In the genomic region with DNA sequence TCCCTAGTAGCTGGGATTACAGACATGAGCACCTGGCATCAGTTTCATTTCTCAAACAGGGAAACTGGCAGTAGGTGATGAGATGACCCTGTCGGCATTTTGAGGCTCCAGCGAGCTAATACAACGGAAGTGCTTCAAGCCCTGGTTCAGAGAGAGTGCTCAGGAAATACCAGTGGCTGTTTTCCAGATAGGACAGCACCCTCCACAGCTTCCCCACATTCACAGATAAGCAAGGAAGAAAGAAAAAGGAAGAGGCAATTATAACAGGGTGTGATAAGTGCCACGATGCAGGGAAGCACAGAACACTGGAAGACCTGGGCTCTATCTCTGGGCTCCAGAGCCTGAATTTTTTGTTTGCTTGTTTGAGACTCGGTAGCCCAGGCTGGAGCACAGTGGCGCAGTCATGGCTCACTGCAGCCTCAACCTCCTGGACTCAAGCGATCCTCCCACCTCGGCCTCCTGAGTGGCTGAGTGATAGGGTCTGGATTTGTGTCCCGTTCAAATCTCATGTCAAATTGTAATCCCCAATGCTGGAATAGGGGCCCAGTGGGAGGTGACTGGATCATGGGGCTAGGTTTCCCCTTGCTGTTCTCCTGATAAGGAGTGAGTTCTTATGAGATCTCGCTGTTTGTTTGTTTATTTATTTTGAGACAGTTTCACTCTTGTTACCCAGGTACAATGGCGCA, we compare ENCODE assay signal across 19 cellular contexts. TPM values are rescaled to one million over a fixed set of nuclear protein-coding genes. Genes with fewer than 3 reads are reported as not detected.
A peak's percentile ranks its signal among the peaks of the same experiment; 100 is the strongest.
DNase-seq lines count a peak whose midpoint lies in the region; ATAC-seq, FAIRE-seq and TF ChIP-seq lines count a peak whose summit lies in the region.
"Had no signal": no experiment of that assay in that cellular context is flagged by ENCODE, and none has a peak within 500 bp of the region (broad histone marks: within the 10 kb centered on the region; RNA-seq: fewer than 3 reads in every experiment).

No MANE protein-coding gene starts in this region.

- H2AFZ ChIP-seq in smooth muscle cell (ENCODE audit: low read depth) = no peak overlapping the region
- H2AFZ ChIP-seq: GM23248 had no signal

- H3K36me3 ChIP-seq in smooth muscle cell (ENCODE audit: low read depth) = no peaks in the 10 kb centered on the region
- H3K36me3 ChIP-seq: ascending aorta, spleen had no signal

- H3K27ac ChIP-seq in smooth muscle cell (ENCODE audit: low read depth) = peak overlapping the region; percentile 17
- H3K27ac ChIP-seq: ascending aorta, GM23248, spleen had no signal

- H3K4me1 ChIP-seq in smooth muscle cell (ENCODE audit: low read depth) = no peaks in the 10 kb centered on the region
- H3K4me1 ChIP-seq: ascending aorta had no signal

- no peaks in the 10 kb centered on the region for H3F3A ChIP-seq in smooth muscle cell (ENCODE audit: low read depth)

- peaks cover 6% of the 10 kb centered on the region for H4K20me1 ChIP-seq in smooth muscle cell (ENCODE audit: low read depth)

- H3K4me3 ChIP-seq in cardiac fibroblast (replicated peaks in 1 of 2; ENCODE audit: low read depth in 2 of 2, low read length in 2 of 2) (no peak overlapping the region), smooth muscle cell (no peak overlapping the region)
- H3K4me3 ChIP-seq: ascending aorta, GM23248, spleen had no signal

- DNase-seq in NCI-H2171 treated with DMSO at 0.1 percent for 48 hours (lab: John Stamatoyannopoulos, UW) (peak; percentile 45), NCI-H2171 (lab: John Stamatoyannopoulos, UW) (no peak), RPMI8226 (peak; percentile 54), cardiac fibroblast (ENCODE audit: low read depth in 2 of 2) (peak; percentile 16 to 61), smooth muscle cell (lab: John Stamatoyannopoulos, UW; ENCODE audit: unreplicated experiment) (no peak), NCI-H526 (lab: John Stamatoyannopoulos, UW) (no peak), GM19239 (ENCODE audit: insufficient read length, low spot score) (no peak)
- DNase-seq: 8988T; activated CD4-positive, alpha-beta T cell treated with anti-CD3 and anti-CD28 coated beads, Interleukin-2, amount 50 U/mL, for 1 hour; activated naive CD4-positive, alpha-beta T cell treated with Interleukin-2 at 50 U/mL for 16 hours; NCI-H1930; NCI-H510A; spleen had no signal

- 66% methylated on average over 11 of the region's 11 CpGs for WGBS in smooth muscle cell (ENCODE audit: low lambda C conversion rate)

- no peak overlapping the region for H3K9ac ChIP-seq in smooth muscle cell (ENCODE audit: low read depth)
- H3K9ac ChIP-seq: GM23248 had no signal

- H3K4me2 ChIP-seq in smooth muscle cell = no peak overlapping the region

- no peak for ATAC-seq in GM21381 (IDR thresholded peaks at IDR 0.05; ENCODE audit: unreplicated experiment)

- TF ChIP-seq CTCF in cardiac fibroblast (IDR thresholded peaks at IDR 0.05; ENCODE audit: low read depth, low read length) = no peak
- TF ChIP-seq CTCF in smooth muscle cell (IDR thresholded peaks at IDR 0.05; ENCODE audit: borderline replicate concordance, insufficient read depth, poor library complexity, severe bottlenecking) = no peak

- FAIRE-seq in GM19239 (lab: Jason Lieb, UNC) = no peak
- FAIRE-seq: endometrium, GM18507 had no signal

- no peaks in the 10 kb centered on the region for H3K27me3 ChIP-seq in smooth muscle cell (ENCODE audit: low read depth)
- H3K27me3 ChIP-seq: ascending aorta, spleen had no signal

- H3K79me2 ChIP-seq in smooth muscle cell (ENCODE audit: low read depth) = no peaks in the 10 kb centered on the region

- no peaks in the 10 kb centered on the region for H3K9me3 ChIP-seq in smooth muscle cell (replicated peaks; ENCODE audit: low read depth)
- H3K9me3 ChIP-seq: ascending aorta had no signal

RNA-seq across cellular contexts. Expression of a gene that starts 43.5 kb away (rescaled TPM):
- 68.0 and 73.0 TPM in 2 replicates for total RNA-seq in smooth muscle cell
- polyA plus RNA-seq in smooth muscle cell = 127 and 149 TPM in 2 replicates

RNA-seq across cellular contexts. Expression of a gene that starts 50.9 kb away (rescaled TPM):
- total RNA-seq in smooth muscle cell = 516 and 848 TPM in 2 replicates
- polyA plus RNA-seq in smooth muscle cell = 574 and 631 TPM in 2 replicates

RNA-seq across cellular contexts. Expression of a gene that starts 57.7 kb away (rescaled TPM):
- 63.1 and 72.2 TPM in 2 replicates for total RNA-seq in smooth muscle cell
- polyA plus RNA-seq in smooth muscle cell = 111 and 119 TPM in 2 replicates
- total RNA-seq: OCI-LY7 had no signal

RNA-seq across cellular contexts. Expression of a gene that starts 59.8 kb away (rescaled TPM):
- 38.2 and 41.3 TPM in 2 replicates for total RNA-seq in smooth muscle cell
- 62.5 and 73.5 TPM in 2 replicates for polyA plus RNA-seq in smooth muscle cell

Comparison
In these comparisons a context has a peak if more than half of its experiments do, and no peak if none do; other contexts are left out.
1. DNase-seq: peak in NCI-H2171 treated with DMSO at 0.1 percent for 48 hours (single experiment), RPMI8226 (single experiment) and cardiac fibroblast (2 of 2); none in NCI-H2171 (single experiment), smooth muscle cell (single experiment), NCI-H526 (0 of 2) and GM19239 (single experiment).